ENCODE assay signal across 1 cellular context in the genomic region with DNA sequence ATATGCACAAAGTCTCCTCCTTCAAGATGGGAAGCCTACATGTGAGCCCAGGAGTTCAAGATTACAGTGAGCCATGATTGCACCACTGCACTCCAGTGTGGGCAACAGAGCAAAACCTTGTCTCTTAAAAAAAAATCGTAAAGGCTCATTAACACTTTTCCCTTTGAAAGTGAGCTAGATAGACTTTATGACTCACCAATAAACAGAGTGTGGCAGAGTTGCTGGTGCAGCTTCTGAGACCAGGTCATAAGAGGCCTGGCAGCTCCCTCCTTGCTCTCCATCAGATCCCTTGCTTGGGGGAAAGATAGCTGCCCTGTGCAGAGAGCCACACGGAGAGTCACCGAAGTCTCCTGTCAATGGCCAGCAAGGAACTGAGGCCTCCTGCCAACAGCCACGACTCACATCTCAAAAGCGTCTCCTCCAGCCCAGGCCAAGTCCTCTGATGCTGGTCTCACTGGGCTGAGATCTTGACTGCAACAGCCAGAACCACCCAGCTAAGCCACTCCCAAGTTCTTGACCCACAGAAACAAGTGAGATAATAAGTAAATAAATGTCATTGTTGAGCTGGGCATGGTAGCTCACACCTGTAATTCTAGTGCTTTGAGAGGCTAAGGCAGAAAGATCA.
TF ChIP-seq lines count a peak whose summit lies in the region.

No MANE protein-coding gene starts in this region.

TF ChIP-seq in GM12878, 131 proteins besides CTCF, POLR2A, EP300 and RAD21:
- TF ChIP-seq ESRRA (IDR thresholded peaks at IDR 0.05; ENCODE audit: low read length) (no peak), PAX8 (IDR thresholded peaks at IDR 0.05) (no peak), SPI1 (IDR thresholded peaks at IDR 0.05; ENCODE audit: borderline replicate concordance, insufficient read depth, low read depth, low read length) (no peak), SUZ12 (IDR thresholded peaks at IDR 0.05; ENCODE audit: unreplicated experiment) (no peak), BCL11A (IDR thresholded peaks at IDR 0.05; ENCODE audit: low read depth, low read length) (no peak), BRCA1 (IDR thresholded peaks at IDR 0.05; ENCODE audit: low read depth, low read length) (no peak), YBX1 (IDR thresholded peaks at IDR 0.05) (no peak), RFX5 (IDR thresholded peaks at IDR 0.05; ENCODE audit: low read depth, low read length) (no peak), RAD51 (IDR thresholded peaks at IDR 0.05) (no peak), CREB1 (IDR thresholded peaks at IDR 0.05; ENCODE audit: low read depth) (no peak)
- TF ChIP-seq, protein P1, sequence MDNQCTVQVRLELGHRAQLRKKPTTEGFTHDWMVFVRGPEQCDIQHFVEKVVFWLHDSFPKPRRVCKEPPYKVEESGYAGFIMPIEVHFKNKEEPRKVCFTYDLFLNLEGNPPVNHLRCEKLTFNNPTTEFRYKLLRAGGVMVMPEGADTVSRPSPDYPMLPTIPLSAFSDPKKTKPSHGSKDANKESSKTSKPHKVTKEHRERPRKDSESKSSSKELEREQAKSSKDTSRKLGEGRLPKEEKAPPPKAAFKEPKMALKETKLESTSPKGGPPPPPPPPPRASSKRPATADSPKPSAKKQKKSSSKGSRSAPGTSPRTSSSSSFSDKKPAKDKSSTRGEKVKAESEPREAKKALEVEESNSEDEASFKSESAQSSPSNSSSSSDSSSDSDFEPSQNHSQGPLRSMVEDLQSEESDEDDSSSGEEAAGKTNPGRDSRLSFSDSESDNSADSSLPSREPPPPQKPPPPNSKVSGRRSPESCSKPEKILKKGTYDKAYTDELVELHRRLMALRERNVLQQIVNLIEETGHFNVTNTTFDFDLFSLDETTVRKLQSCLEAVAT (IDR thresholded peaks at IDR 0.05): no peak
- TF ChIP-seq, protein P2, sequence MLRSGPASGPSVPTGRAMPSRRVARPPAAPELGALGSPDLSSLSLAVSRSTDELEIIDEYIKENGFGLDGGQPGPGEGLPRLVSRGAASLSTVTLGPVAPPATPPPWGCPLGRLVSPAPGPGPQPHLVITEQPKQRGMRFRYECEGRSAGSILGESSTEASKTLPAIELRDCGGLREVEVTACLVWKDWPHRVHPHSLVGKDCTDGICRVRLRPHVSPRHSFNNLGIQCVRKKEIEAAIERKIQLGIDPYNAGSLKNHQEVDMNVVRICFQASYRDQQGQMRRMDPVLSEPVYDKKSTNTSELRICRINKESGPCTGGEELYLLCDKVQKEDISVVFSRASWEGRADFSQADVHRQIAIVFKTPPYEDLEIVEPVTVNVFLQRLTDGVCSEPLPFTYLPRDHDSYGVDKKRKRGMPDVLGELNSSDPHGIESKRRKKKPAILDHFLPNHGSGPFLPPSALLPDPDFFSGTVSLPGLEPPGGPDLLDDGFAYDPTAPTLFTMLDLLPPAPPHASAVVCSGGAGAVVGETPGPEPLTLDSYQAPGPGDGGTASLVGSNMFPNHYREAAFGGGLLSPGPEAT (IDR thresholded peaks at IDR 0.05; ENCODE audit: low read depth): no peak
- TF ChIP-seq, protein P3, sequence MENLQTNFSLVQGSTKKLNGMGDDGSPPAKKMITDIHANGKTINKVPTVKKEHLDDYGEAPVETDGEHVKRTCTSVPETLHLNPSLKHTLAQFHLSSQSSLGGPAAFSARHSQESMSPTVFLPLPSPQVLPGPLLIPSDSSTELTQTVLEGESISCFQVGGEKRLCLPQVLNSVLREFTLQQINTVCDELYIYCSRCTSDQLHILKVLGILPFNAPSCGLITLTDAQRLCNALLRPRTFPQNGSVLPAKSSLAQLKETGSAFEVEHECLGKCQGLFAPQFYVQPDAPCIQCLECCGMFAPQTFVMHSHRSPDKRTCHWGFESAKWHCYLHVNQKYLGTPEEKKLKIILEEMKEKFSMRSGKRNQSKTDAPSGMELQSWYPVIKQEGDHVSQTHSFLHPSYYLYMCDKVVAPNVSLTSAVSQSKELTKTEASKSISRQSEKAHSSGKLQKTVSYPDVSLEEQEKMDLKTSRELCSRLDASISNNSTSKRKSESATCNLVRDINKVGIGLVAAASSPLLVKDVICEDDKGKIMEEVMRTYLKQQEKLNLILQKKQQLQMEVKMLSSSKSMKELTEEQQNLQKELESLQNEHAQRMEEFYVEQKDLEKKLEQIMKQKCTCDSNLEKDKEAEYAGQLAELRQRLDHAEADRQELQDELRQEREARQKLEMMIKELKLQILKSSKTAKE (IDR thresholded peaks at IDR 0.05; ENCODE audit: low read depth, poor library complexity, severe bottlenecking): no peak
- TF ChIP-seq, protein P4, sequence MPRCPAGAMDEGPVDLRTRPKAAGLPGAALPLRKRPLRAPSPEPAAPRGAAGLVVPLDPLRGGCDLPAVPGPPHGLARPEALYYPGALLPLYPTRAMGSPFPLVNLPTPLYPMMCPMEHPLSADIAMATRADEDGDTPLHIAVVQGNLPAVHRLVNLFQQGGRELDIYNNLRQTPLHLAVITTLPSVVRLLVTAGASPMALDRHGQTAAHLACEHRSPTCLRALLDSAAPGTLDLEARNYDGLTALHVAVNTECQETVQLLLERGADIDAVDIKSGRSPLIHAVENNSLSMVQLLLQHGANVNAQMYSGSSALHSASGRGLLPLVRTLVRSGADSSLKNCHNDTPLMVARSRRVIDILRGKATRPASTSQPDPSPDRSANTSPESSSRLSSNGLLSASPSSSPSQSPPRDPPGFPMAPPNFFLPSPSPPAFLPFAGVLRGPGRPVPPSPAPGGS (IDR thresholded peaks at IDR 0.05; ENCODE audit: borderline replicate concordance, insufficient read depth, low read depth, low read length, poor library complexity, severe bottlenecking): no peak
- TF ChIP-seq, protein P5, sequence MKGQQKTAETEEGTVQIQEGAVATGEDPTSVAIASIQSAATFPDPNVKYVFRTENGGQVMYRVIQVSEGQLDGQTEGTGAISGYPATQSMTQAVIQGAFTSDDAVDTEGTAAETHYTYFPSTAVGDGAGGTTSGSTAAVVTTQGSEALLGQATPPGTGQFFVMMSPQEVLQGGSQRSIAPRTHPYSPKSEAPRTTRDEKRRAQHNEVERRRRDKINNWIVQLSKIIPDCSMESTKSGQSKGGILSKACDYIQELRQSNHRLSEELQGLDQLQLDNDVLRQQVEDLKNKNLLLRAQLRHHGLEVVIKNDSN (IDR thresholded peaks at IDR 0.05; ENCODE audit: borderline replicate concordance, extremely low read length, insufficient read depth, low read depth, low read length): no peak
- TF ChIP-seq, protein P6, sequence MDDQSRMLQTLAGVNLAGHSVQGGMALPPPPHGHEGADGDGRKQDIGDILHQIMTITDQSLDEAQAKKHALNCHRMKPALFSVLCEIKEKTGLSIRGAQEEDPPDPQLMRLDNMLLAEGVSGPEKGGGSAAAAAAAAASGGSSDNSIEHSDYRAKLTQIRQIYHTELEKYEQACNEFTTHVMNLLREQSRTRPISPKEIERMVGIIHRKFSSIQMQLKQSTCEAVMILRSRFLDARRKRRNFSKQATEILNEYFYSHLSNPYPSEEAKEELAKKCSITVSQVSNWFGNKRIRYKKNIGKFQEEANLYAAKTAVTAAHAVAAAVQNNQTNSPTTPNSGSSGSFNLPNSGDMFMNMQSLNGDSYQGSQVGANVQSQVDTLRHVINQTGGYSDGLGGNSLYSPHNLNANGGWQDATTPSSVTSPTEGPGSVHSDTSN (IDR thresholded peaks at IDR 0.05; ENCODE audit: insufficient replicate concordance, low read depth, low read length): no peak
